18 cellular contexts compared by ENCODE assay signal in genomic region chr15:51754267-51754666, GRCh38. TPM values are rescaled to one million over a fixed set of nuclear protein-coding genes. Genes with fewer than 3 reads are reported as not detected.
DNase-seq lines count a peak whose midpoint lies in the region; ATAC-seq and TF ChIP-seq lines count a peak whose summit lies in the region.
"Had no signal": no experiment of that assay in that cellular context is flagged by ENCODE, and none has a peak within 500 bp of the region (broad histone marks: within the 10 kb centered on the region; RNA-seq: fewer than 3 reads in every experiment).

No MANE protein-coding gene starts in this region.

- H3K36me3 ChIP-seq in neutrophil, result no peaks in the 10 kb centered on the region

- no peaks in the 10 kb centered on the region for H3K9me3 Mint-ChIP-seq in CD4-positive, alpha-beta T cell
- H3K9me3 Mint-ChIP-seq: GM23338 had no signal

- H3K4me1 Mint-ChIP-seq in CD4-positive, alpha-beta T cell (ENCODE audit: low read depth), result peaks cover 51% of the 10 kb centered on the region

- no peaks in the 10 kb centered on the region for H3K9me3 ChIP-seq in CD4-positive, alpha-beta T cell (ENCODE audit: control insufficient read depth, low read length)
- H3K9me3 ChIP-seq in neutrophil, result no peaks in the 10 kb centered on the region

- peak overlapping the region; percentile 62 for H3K4me3 Mint-ChIP-seq in CD4-positive, alpha-beta T cell
- H3K4me3 Mint-ChIP-seq: GM23338; T-helper 2 cell treated with Interferon-gamma antibody and Interleukin-4, amounts not matched to agents 5 μg/mL and 100 μg/mL, for 36 hours had no signal

- no peaks in the 10 kb centered on the region for H3K27me3 Mint-ChIP-seq in CD4-positive, alpha-beta T cell

- peaks cover 63 to 65% of the 10 kb centered on the region in 2 experiments for H3K4me1 ChIP-seq in neutrophil (ENCODE audit: control insufficient read depth in 1 of 2, insufficient read depth in 1 of 2, low read depth in 1 of 2, low read length in 1 of 2)

- TF ChIP-seq CTCF in CD4-positive, alpha-beta T cell (IDR thresholded peaks at IDR 0.05), result no peak
- no peak for TF ChIP-seq CTCF in neutrophil (IDR thresholded peaks at IDR 0.05)

- ATAC-seq in CD4-positive, alpha-beta T cell (ENCODE audit: poor library complexity), result no peak
- no peak for ATAC-seq in HG02763 (IDR thresholded peaks at IDR 0.05; ENCODE audit: unreplicated experiment)
- no peak for ATAC-seq in GM19324 (IDR thresholded peaks at IDR 0.05; ENCODE audit: low FRiP score, unreplicated experiment)
- ATAC-seq: GM23338 had no signal

- peak overlapping the region in 1 of 2 experiments; percentile 13 for H3K4me3 ChIP-seq in neutrophil (ENCODE audit: low read depth in 1 of 2, low read length in 1 of 2)
- H3K4me3 ChIP-seq: GM23338 had no signal

- CTCF ChIA-PET in CD4-positive, alpha-beta T cell (lab: Charles Lee), result interaction anchor here (5.5 kb wide), 1 partner anchor 22 kb away, joined by 26 read pairs; no protein-coding TSS in a partner anchor
- CTCF ChIA-PET in HEK293T (lab: Yijun Ruan, JAX), result no interaction called here

- POLR2A ChIA-PET in CD4-positive, alpha-beta T cell (lab: Charles Lee), result interaction anchor here (6.4 kb wide), 1 partner anchor 17 kb away, joined by 45 read pairs; the partner anchor contains the start of gene LYSMD2
- POLR2A ChIA-PET in HEK293T (lab: Yijun Ruan, JAX), result interaction anchor here (1.0 kb wide), 1 partner anchor 17 kb away, joined by 3 read pairs; the partner anchor contains the start of gene LYSMD2

- DNase-seq in CD4-positive, alpha-beta T cell, result no peak
- DNase-seq in Kasumi-1 (lab: John Stamatoyannopoulos, UW) (peak; percentile 34 to 40), SKM-1 (lab: John Stamatoyannopoulos, UW; ENCODE audit: unreplicated experiment) (peak; percentile 29), HEK293T (ENCODE audit: extremely low spot score) (no peak)
- DNase-seq: DMS79 treated with DMSO at 0.1 percent for 48 hours, GDM1, NCI-H1048, NCI-H146, NCI-H345, NCI-H69, Right ventricle myocardium superior, SW 1271 had no signal

- no peak overlapping the region for H3K27ac Mint-ChIP-seq in CD4-positive, alpha-beta T cell
- H3K27ac Mint-ChIP-seq: GM23338; T-helper 2 cell treated with Interferon-gamma antibody and Interleukin-4, amounts not matched to agents 5 μg/mL and 100 μg/mL, for 36 hours had no signal

- H3K27me3 ChIP-seq in CD4-positive, alpha-beta T cell (ENCODE audit: control insufficient read depth, insufficient read depth, low read length), result no peaks in the 10 kb centered on the region
- peaks cover 21% of the 10 kb centered on the region for H3K27me3 ChIP-seq in neutrophil

- intact Hi-C loops in CD4-positive, alpha-beta T cell (cut with DNase I, micrococcal nuclease), result no loop called here

- no peaks in the 10 kb centered on the region for H3K36me3 Mint-ChIP-seq in CD4-positive, alpha-beta T cell (ENCODE audit: low read depth)

- no peak overlapping the region for H3K27ac ChIP-seq in CD4-positive, alpha-beta T cell (ENCODE audit: low read depth, low read length)
- peak overlapping the region; percentile 84 for H3K27ac ChIP-seq in neutrophil
- H3K27ac ChIP-seq: C4-2B had no signal

TF ChIP-seq in HEK293T, 16 proteins besides CTCF, POLR2A, EP300 and RAD21:
- TF ChIP-seq NFRKB (IDR thresholded peaks at IDR 0.05) (no peak), ARNT (IDR thresholded peaks at IDR 0.05) (no peak), ZNF384 (IDR thresholded peaks at IDR 0.05) (no peak), HDGF (IDR thresholded peaks at IDR 0.05; ENCODE audit: borderline replicate concordance) (no peak), PKNOX1 (IDR thresholded peaks at IDR 0.05) (no peak), SUZ12 (IDR thresholded peaks at IDR 0.05) (no peak), TARDBP (IDR thresholded peaks at IDR 0.05) (no peak)

RNA-seq across cellular contexts. Expression of gene TMOD2, which starts 2.9 kb away (rescaled TPM):
- 1 to 10 TPM; 5.6 to 6.9 TPM for total RNA-seq in CD4-positive, alpha-beta T cell

RNA-seq across cellular contexts. Expression of gene LYSMD2, which starts 16.8 kb away (rescaled TPM):
- 10 to 100 TPM; 17.4 TPM for total RNA-seq in CD4-positive, alpha-beta T cell

Comparison
In these comparisons a context has a peak if more than half of its experiments do, and no peak if none do; other contexts are left out.
1. DNase-seq: peak in Kasumi-1 (2 of 2) and SKM-1 (single experiment); none in CD4-positive, alpha-beta T cell (0 of 10) and HEK293T (single experiment).